10 cellular contexts compared by ENCODE assay signal in genomic region chr12:56722832-56723231, GRCh38. TPM values are rescaled to one million over a fixed set of nuclear protein-coding genes. Genes with fewer than 3 reads are reported as not detected.
DNase-seq lines count a peak whose midpoint lies in the region; ATAC-seq and TF ChIP-seq lines count a peak whose summit lies in the region.
"Had no signal": no experiment of that assay in that cellular context is flagged by ENCODE, and none has a peak within 500 bp of the region (broad histone marks: within the 10 kb centered on the region; RNA-seq: fewer than 3 reads in every experiment).

No MANE protein-coding gene starts in this region.

- POLR2A ChIA-PET in activated B cell treated with CpG ODN at 0.5 μM for 24 hours (lab: Charles Lee): interaction anchor here (1.7 to 1.8 kb wide), 3 partner anchors 35 to 86 kb away, joined by 4 to 13 read pairs (median 11); partner anchors contain the start of genes ATP5F1B and PTGES3

- peak overlapping the region in 18 of 21 experiments; percentile 0 to 97 (median 92) for H3K27ac ChIP-seq in skin epidermis

- H3K4me1 Mint-ChIP-seq in activated B cell treated with CpG ODN at 0.5 μM for 24 hours: peaks cover 69% of the 10 kb centered on the region

- DNase-seq in DMS53 (lab: John Stamatoyannopoulos, UW) (peak; percentile 39), DMS53 treated with DMSO at 0.1 percent for 48 hours (lab: John Stamatoyannopoulos, UW; ENCODE audit: unreplicated experiment) (no peak), activated B cell treated with CpG ODN at 0.5 μM for 24 hours (no peak), foreskin fibroblast (no peak)
- DNase-seq: 8988T, NCI-H2107 had no signal

- H3K27ac Mint-ChIP-seq in activated B cell treated with CpG ODN at 0.5 μM for 24 hours: no peak overlapping the region

- CTCF ChIA-PET in activated B cell treated with CpG ODN at 0.5 μM for 24 hours (lab: Charles Lee): interaction anchor here (0.8 kb wide), 1 partner anchor 37 kb away, joined by 3 read pairs; no protein-coding TSS in a partner anchor

- ATAC-seq in activated B cell treated with CpG ODN at 0.5 μM for 24 hours (ENCODE audit: low read depth) (no peak), GM21723 (IDR thresholded peaks at IDR 0.05; ENCODE audit: unreplicated experiment) (no peak), GM18519 (IDR thresholded peaks at IDR 0.05; ENCODE audit: low FRiP score, unreplicated experiment) (no peak), GM18909 (IDR thresholded peaks at IDR 0.05; ENCODE audit: poor library complexity, unreplicated experiment) (no peak)

- intact Hi-C loops in activated B cell treated with CpG ODN at 0.5 μM for 24 hours (cut with micrococcal nuclease): no loop called here

- peaks cover 65% of the 10 kb centered on the region for H3K36me3 Mint-ChIP-seq in activated B cell treated with CpG ODN at 0.5 μM for 24 hours (ENCODE audit: low read depth)

- no peaks in the 10 kb centered on the region for H3K27me3 Mint-ChIP-seq in activated B cell treated with CpG ODN at 0.5 μM for 24 hours

- peak overlapping the region; percentile 99 for H3K4me3 Mint-ChIP-seq in activated B cell treated with CpG ODN at 0.5 μM for 24 hours

- H3K9me3 Mint-ChIP-seq in activated B cell treated with CpG ODN at 0.5 μM for 24 hours: no peaks in the 10 kb centered on the region

- TF ChIP-seq CTCF in activated B cell treated with CpG ODN at 0.5 μM for 24 hours (IDR thresholded peaks at IDR 0.05) (no peak), foreskin fibroblast (IDR thresholded peaks at IDR 0.05; ENCODE audit: low read depth, low read length) (no peak)

- H3K4me3 ChIP-seq in foreskin fibroblast (ENCODE audit: low read depth in 1 of 2, low read length in 2 of 2) (peak overlapping the region; percentile 5 to 99), skin epidermis (peak overlapping the region in 5 of 7 experiments; percentile 4 to 90 (median 83))

RNA-seq across cellular contexts. Expression of gene NACA, which starts 2.3 kb away (rescaled TPM):
- 1,104 and 1,342 TPM in 2 replicates for total RNA-seq in activated B cell treated with CpG ODN at 0.5 μM for 24 hours

RNA-seq across cellular contexts. Expression of gene PRIM1, which starts 29.3 kb away (rescaled TPM):
- total RNA-seq in activated B cell treated with CpG ODN at 0.5 μM for 24 hours: 15.1 and 16.8 TPM in 2 replicates

RNA-seq across cellular contexts. Expression of gene PTGES3, which starts 34.7 kb away (rescaled TPM):
- 183 and 185 TPM in 2 replicates for total RNA-seq in activated B cell treated with CpG ODN at 0.5 μM for 24 hours

RNA-seq across cellular contexts. Expression of gene HSD17B6, which starts 40.3 kb away (rescaled TPM):
- total RNA-seq in activated B cell treated with CpG ODN at 0.5 μM for 24 hours: 0.29 and 0.46 TPM in 2 replicates
